2 cellular contexts compared by ENCODE assay signal in the genomic region with DNA sequence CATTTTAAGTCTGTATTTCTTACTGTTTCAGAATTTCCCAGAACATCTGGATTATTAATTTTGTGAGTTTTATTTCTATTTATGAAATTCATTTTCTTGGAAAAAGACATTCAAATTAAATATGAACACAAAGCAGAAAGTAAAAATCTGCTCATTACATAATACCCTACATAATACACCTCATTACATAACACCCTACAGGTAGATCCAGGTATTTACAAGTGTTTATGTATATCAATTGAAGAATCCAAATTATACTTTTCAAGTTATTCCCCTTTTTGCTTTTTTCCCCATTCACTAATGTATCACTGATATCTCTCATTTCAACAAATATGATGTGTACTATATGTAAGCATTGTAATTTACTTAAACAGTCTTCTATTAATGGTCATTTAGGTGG.
TF ChIP-seq lines count a peak whose summit lies in the region.

No MANE protein-coding gene starts in this region.

TF ChIP-seq in SK-N-SH, 30 proteins besides CTCF, POLR2A, EP300 and RAD21 (continued from another document):
- no peak for TF ChIP-seq RCOR1 (IDR thresholded peaks at IDR 0.05; ENCODE audit: low read length)

TF ChIP-seq in SK-N-SH treated with all-trans-retinoic acid at 6 μM for 48 hours, 23 proteins besides CTCF, POLR2A, EP300 and RAD21 (continued from another document):
- TF ChIP-seq POU6F1 (CRISPR knock-in tag; IDR thresholded peaks at IDR 0.05; ENCODE audit: borderline replicate concordance, low read depth), result no peak
- no peak for TF ChIP-seq SNAI2 (CRISPR knock-in tag; IDR thresholded peaks at IDR 0.05)
TF ChIP-seq in SK-N-SH treated with all-trans-retinoic acid at 6 μM for 48 hours: peak in this region for 0.
